Comparison of ENCODE assay signal across 1 cellular context in genomic region chr3:53288214-53288613, GRCh38.
TF ChIP-seq lines count a peak whose summit lies in the region.

No MANE protein-coding gene starts in this region.

TF ChIP-seq in WTC11, 78 proteins besides CTCF, POLR2A, EP300 and RAD21 (continued from another document):
- TF ChIP-seq PRDM15 (CRISPR knock-in tag; IDR thresholded peaks at IDR 0.05) (no peak), ZNF532 (CRISPR knock-in tag; IDR thresholded peaks at IDR 0.05; ENCODE audit: borderline replicate concordance) (no peak), MYBL2 (CRISPR knock-in tag; IDR thresholded peaks at IDR 0.05) (no peak), ATF2 (CRISPR knock-in tag; IDR thresholded peaks at IDR 0.05; ENCODE audit: borderline replicate concordance, low read depth) (no peak), ARID4B (CRISPR knock-in tag; IDR thresholded peaks at IDR 0.05; ENCODE audit: borderline replicate concordance) (no peak), MLX (CRISPR knock-in tag; IDR thresholded peaks at IDR 0.05) (no peak), TEAD1 (CRISPR knock-in tag; IDR thresholded peaks at IDR 0.05) (no peak), NFATC4 (CRISPR knock-in tag; IDR thresholded peaks at IDR 0.05) (no peak)
